20 cellular contexts compared by ENCODE assay signal in the genomic region with DNA sequence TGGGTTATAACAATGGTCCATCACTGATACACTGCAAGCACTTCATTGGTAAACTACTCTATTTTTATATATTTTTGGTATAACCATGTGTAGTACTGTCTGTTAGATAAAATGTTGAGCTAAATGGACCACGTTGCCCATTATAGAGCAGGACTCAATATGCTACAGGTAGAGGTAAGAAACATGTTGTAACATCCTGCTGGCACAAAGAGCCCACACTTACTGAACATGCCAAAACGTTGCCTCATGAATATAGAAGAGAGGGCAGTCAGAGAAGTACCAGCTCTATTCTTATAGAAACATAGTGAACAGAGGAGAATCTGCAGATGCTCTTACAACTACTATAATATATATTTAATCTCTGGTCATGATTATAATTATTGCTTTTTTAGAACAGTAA. TPM values are rescaled to one million over a fixed set of nuclear protein-coding genes. Genes with fewer than 3 reads are reported as not detected.
DNase-seq lines count a peak whose midpoint lies in the region; ATAC-seq, FAIRE-seq and TF ChIP-seq lines count a peak whose summit lies in the region.
"Had no signal": no experiment of that assay in that cellular context is flagged by ENCODE, and none has a peak within 500 bp of the region (broad histone marks: within the 10 kb centered on the region; RNA-seq: fewer than 3 reads in every experiment).

No MANE protein-coding gene starts in this region.

- H3K4me1 ChIP-seq in OCI-LY3 (ENCODE audit: low read length) (peaks cover 17% of the 10 kb centered on the region), prostate gland (replicated peaks) (no peaks in the 10 kb centered on the region), neural progenitor cell (no peaks in the 10 kb centered on the region), transverse colon (no peaks in the 10 kb centered on the region)

- peaks cover 2% of the 10 kb centered on the region for H3K27me3 Mint-ChIP-seq in neural progenitor cell (ENCODE audit: insufficient read depth, low read depth)

- H3K9me3 Mint-ChIP-seq in neural progenitor cell, result no peaks in the 10 kb centered on the region
- H3K9me3 Mint-ChIP-seq: CD4-positive, alpha-beta T cell; HFFc6 had no signal

- H3K27ac ChIP-seq in OCI-LY3 (ENCODE audit: low read length), result no peak overlapping the region
- no peak overlapping the region for H3K27ac ChIP-seq in prostate gland
- H3K27ac ChIP-seq in neural progenitor cell, result no peak overlapping the region
- no peak overlapping the region for H3K27ac ChIP-seq in transverse colon
- H3K27ac ChIP-seq: SK-N-MC had no signal

- in situ Hi-C loops in transverse colon (cut with MboI; ENCODE audit: low pct_ligation_motif_present in 1 of 4, low pct_unique_long_range_greater_than_20kb in 1 of 4, low sequenced_read_pairs in 3 of 4), result no loop called here

- H3K27me3 ChIP-seq in OCI-LY3 (ENCODE audit: low read depth, low read length) (no peaks in the 10 kb centered on the region), bronchial epithelial cell (ENCODE audit: control insufficient read depth, insufficient read depth, low read length) (no peaks in the 10 kb centered on the region), prostate gland (replicated peaks; ENCODE audit: insufficient read depth) (no peaks in the 10 kb centered on the region), neural progenitor cell (no peaks in the 10 kb centered on the region), transverse colon (no peaks in the 10 kb centered on the region)

- no peak overlapping the region for H3K4me3 Mint-ChIP-seq in neural progenitor cell
- H3K4me3 Mint-ChIP-seq: B cell; CD4-positive, alpha-beta T cell; HFFc6 had no signal

- H3K9ac ChIP-seq in OCI-LY3 (ENCODE audit: low read length) (no peak overlapping the region), neural progenitor cell (no peak overlapping the region)

- DNase-seq in bronchial epithelial cell (ENCODE audit: low read depth) (peak; percentile 90), prostate gland (ENCODE audit: low spot score) (peak; percentile 46), neural progenitor cell (ENCODE audit: low spot score) (no peak), transverse colon (no peak)
- DNase-seq in activated effector memory CD4-positive, alpha-beta T cell treated with anti-CD3 and anti-CD28 coated beads, Interleukin-2, amount 50 U/mL, for 16 hours, result no peak
- DNase-seq: CD4-positive, alpha-beta T cell; DMS79 treated with DMSO at 0.1 percent for 48 hours; Karpas-422; NCI-H1417 treated with DMSO at 0.1 percent for 48 hours; NCI-H2029; NCI-H524 had no signal

- TF ChIP-seq EP300 in transverse colon (IDR thresholded peaks at IDR 0.05; ENCODE audit: low read depth), result no peak

- no peaks in the 10 kb centered on the region for H3K36me3 ChIP-seq in OCI-LY3 (replicated peaks; ENCODE audit: low read depth, low read length)
- no peaks in the 10 kb centered on the region for H3K36me3 ChIP-seq in bronchial epithelial cell (ENCODE audit: control insufficient read depth, insufficient read depth, low read length)
- H3K36me3 ChIP-seq in prostate gland, result no peaks in the 10 kb centered on the region
- no peaks in the 10 kb centered on the region for H3K36me3 ChIP-seq in neural progenitor cell
- H3K36me3 ChIP-seq in transverse colon, result no peaks in the 10 kb centered on the region

- H3F3A ChIP-seq in neural progenitor cell (ENCODE audit: low read depth), result no peaks in the 10 kb centered on the region

- H2AFZ ChIP-seq in OCI-LY3 (ENCODE audit: low read depth, low read length) (0 out of 2 replicates have a peak overlapping the region, but pooled peaks have one; percentile 42), neural progenitor cell (replicated peaks) (no peak overlapping the region)

- H3K4me2 ChIP-seq in OCI-LY3 (ENCODE audit: low read length) (no peak overlapping the region), neural progenitor cell (no peak overlapping the region)

- no peak for TF ChIP-seq CTCF in OCI-LY3 (IDR thresholded peaks at IDR 0.05; ENCODE audit: low read depth, low read length)
- TF ChIP-seq CTCF in bronchial epithelial cell (IDR thresholded peaks at IDR 0.05; ENCODE audit: insufficient read depth, low read length, severe bottlenecking), result no peak
- no peak for TF ChIP-seq CTCF in prostate gland (IDR thresholded peaks at IDR 0.05)
- no peak for TF ChIP-seq CTCF in neural progenitor cell (IDR thresholded peaks at IDR 0.05)
- no peak for TF ChIP-seq CTCF in transverse colon (IDR thresholded peaks at IDR 0.05)

- H3K4me3 ChIP-seq in OCI-LY3 (ENCODE audit: low read length) (no peak overlapping the region), bronchial epithelial cell (ENCODE audit: low read depth, low read length) (no peak overlapping the region), prostate gland (no peak overlapping the region), neural progenitor cell (no peak overlapping the region), transverse colon (no peak overlapping the region)
- H3K4me3 ChIP-seq: SK-N-MC had no signal

- no peaks in the 10 kb centered on the region for H3K79me2 ChIP-seq in OCI-LY3 (ENCODE audit: low read length)
- no peaks in the 10 kb centered on the region for H3K79me2 ChIP-seq in neural progenitor cell (ENCODE audit: low read depth)

- no peaks in the 10 kb centered on the region for H3K9me3 ChIP-seq in OCI-LY3 (ENCODE audit: insufficient read depth, low read length)
- H3K9me3 ChIP-seq in prostate gland, result no peaks in the 10 kb centered on the region
- H3K9me3 ChIP-seq in neural progenitor cell (ENCODE audit: low read depth), result no peaks in the 10 kb centered on the region
- H3K9me3 ChIP-seq in transverse colon, result no peaks in the 10 kb centered on the region

- H4K20me1 ChIP-seq in OCI-LY3 (ENCODE audit: insufficient read depth, low read length), result no peaks in the 10 kb centered on the region
- H4K20me1 ChIP-seq in neural progenitor cell (ENCODE audit: low read depth), result no peaks in the 10 kb centered on the region

- H3K4me1 Mint-ChIP-seq in neural progenitor cell, result no peaks in the 10 kb centered on the region
- H3K4me1 Mint-ChIP-seq: B cell had no signal

- no peak overlapping the region for H3K27ac Mint-ChIP-seq in neural progenitor cell
- H3K27ac Mint-ChIP-seq: B cell; CD4-positive, alpha-beta T cell had no signal

- TF ChIP-seq POLR2A in prostate gland (IDR thresholded peaks at IDR 0.05) (no peak), transverse colon (IDR thresholded peaks at IDR 0.05) (no peak)

- ATAC-seq in GM21619 (IDR thresholded peaks at IDR 0.05; ENCODE audit: unreplicated experiment) (peak; percentile 26), HG03280 (IDR thresholded peaks at IDR 0.05; ENCODE audit: unreplicated experiment) (no peak)

- 36% methylated on average over 2 of the region's 2 CpGs for WGBS in prostate gland
- 33 to 70% methylated on average over 1 to 2 of the region's 2 CpGs for WGBS in transverse colon (ENCODE audit: low coverage in 1 of 2), 2 donors

- no peak for FAIRE-seq in bronchial epithelial cell (lab: Jason Lieb, UNC)
- FAIRE-seq: G401.6, GM12891, H1 had no signal

- intact Hi-C loops in prostate gland (cut with DNase I) (no loop called here), transverse colon (cut with DNase I; ENCODE audit: low total_unique reads) (loop anchor here (1.0 kb wide), 1 partner anchor 29 kb away; no protein-coding TSS in a partner anchor)

- no peaks in the 10 kb centered on the region for H3K36me3 Mint-ChIP-seq in neural progenitor cell

RNA-seq across cellular contexts. Expression of gene MET, which starts 18.4 kb away (rescaled TPM):
- total RNA-seq in bronchial epithelial cell (135 and 156 TPM in 2 replicates), prostate gland (10 to 100 TPM; 14.2 to 17.0 TPM), neural progenitor cell (ENCODE audit: low replicate concordance) (7.0 and 8.4 TPM in 2 replicates), transverse colon (10 to 100 TPM in 3 of 4 donors, 1 to 10 TPM in 1; 6.4 to 35.5 (median 20.3) TPM)

Comparison
In these comparisons a context has a peak if more than half of its experiments do, and no peak if none do; other contexts are left out.
1. DNase-seq: peak in bronchial epithelial cell (single experiment) and prostate gland (single experiment); none in neural progenitor cell (single experiment), transverse colon (single experiment) and activated effector memory CD4-positive, alpha-beta T cell treated with anti-CD3 and anti-CD28 coated beads, Interleukin-2, amount 50 U/mL, for 16 hours (single experiment).